ENCODE assay signal across 1 cellular context in the genomic region with DNA sequence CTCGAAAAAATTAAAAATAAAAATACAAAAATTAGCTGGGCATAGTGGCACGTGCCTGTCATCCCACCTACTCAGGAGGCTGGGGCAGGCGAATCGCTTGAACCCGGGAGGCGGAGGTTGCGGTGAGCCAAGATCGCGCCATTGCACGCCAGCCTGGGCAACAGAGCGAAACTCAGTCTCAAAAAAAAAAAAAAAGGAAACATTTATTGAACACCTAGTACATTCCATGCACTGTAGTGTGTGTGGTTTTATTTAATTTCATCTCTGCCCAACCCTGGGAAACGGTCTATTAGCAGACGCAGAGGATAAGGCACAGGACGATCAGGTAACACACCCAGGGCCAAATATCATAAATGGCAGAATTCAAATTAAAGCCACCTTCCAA.
TF ChIP-seq lines count a peak whose summit lies in the region.

No MANE protein-coding gene starts in this region.

TF ChIP-seq in WTC11, 78 proteins besides CTCF, POLR2A, EP300 and RAD21:
- TF ChIP-seq, protein P1, sequence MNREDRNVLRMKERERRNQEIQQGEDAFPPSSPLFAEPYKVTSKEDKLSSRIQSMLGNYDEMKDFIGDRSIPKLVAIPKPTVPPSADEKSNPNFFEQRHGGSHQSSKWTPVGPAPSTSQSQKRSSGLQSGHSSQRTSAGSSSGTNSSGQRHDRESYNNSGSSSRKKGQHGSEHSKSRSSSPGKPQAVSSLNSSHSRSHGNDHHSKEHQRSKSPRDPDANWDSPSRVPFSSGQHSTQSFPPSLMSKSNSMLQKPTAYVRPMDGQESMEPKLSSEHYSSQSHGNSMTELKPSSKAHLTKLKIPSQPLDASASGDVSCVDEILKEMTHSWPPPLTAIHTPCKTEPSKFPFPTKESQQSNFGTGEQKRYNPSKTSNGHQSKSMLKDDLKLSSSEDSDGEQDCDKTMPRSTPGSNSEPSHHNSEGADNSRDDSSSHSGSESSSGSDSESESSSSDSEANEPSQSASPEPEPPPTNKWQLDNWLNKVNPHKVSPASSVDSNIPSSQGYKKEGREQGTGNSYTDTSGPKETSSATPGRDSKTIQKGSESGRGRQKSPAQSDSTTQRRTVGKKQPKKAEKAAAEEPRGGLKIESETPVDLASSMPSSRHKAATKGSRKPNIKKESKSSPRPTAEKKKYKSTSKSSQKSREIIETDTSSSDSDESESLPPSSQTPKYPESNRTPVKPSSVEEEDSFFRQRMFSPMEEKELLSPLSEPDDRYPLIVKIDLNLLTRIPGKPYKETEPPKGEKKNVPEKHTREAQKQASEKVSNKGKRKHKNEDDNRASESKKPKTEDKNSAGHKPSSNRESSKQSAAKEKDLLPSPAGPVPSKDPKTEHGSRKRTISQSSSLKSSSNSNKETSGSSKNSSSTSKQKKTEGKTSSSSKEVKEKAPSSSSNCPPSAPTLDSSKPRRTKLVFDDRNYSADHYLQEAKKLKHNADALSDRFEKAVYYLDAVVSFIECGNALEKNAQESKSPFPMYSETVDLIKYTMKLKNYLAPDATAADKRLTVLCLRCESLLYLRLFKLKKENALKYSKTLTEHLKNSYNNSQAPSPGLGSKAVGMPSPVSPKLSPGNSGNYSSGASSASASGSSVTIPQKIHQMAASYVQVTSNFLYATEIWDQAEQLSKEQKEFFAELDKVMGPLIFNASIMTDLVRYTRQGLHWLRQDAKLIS (CRISPR knock-in tag; IDR thresholded peaks at IDR 0.05; ENCODE audit: borderline replicate concordance): no peak
- TF ChIP-seq MYBL2 (CRISPR knock-in tag; IDR thresholded peaks at IDR 0.05): no peak
- TF ChIP-seq RORB (CRISPR knock-in tag; IDR thresholded peaks at IDR 0.05): no peak
TF ChIP-seq in WTC11: peak in this region for 0.
